In genomic region chr4:20418865-20419451, GRCh38 we compare ENCODE assay signal across 8 cellular contexts.
DNase-seq lines count a peak whose midpoint lies in the region; ATAC-seq and TF ChIP-seq lines count a peak whose summit lies in the region.

No MANE protein-coding gene starts in this region.

- peak overlapping the region in 1 of 2 donors; percentile 70 for H3K27ac Mint-ChIP-seq in activated naive CD4-positive, alpha-beta T cell treated with anti-CD3 and anti-CD28 coated beads, Interleukin-2, amount 50 U/mL, for 72 hours

- peak; percentile 52 for TF ChIP-seq CTCF in AG09309 (IDR thresholded peaks at IDR 0.05; ENCODE audit: control insufficient read depth, insufficient read depth, low read depth, low read length, missing control alignments)
- 0 out of 2 replicates have a peak, but pooled peaks have one; percentile 31 for TF ChIP-seq CTCF in GM12874 (IDR thresholded peaks at IDR 0.05; ENCODE audit: insufficient read depth, low read depth, low read length)
- peak; percentile 56 for TF ChIP-seq CTCF in NB4 (IDR thresholded peaks at IDR 0.05; ENCODE audit: low read depth, low read length)

- no peaks in the 10 kb centered on the region for H3K36me3 Mint-ChIP-seq in activated naive CD4-positive, alpha-beta T cell treated with anti-CD3 and anti-CD28 coated beads, Interleukin-2, amount 50 U/mL, for 72 hours

- H3K4me3 ChIP-seq in AG09309 (ENCODE audit: control insufficient read depth, low read depth, low read length) (no peak overlapping the region), NB4 (ENCODE audit: low read depth, low read length) (peak overlapping the region; percentile 25), skeletal muscle cell (ENCODE audit: low read depth, low read length) (peak overlapping the region; percentile 29)

- DNase-seq in AG09309 (ENCODE audit: low read depth) (peak; percentile 57), NB4 (ENCODE audit: low read depth) (peak; percentile 74), Right ventricle myocardium superior (no peak), skeletal muscle cell (ENCODE audit: low read depth) (no peak), activated gamma-delta T cell treated with Interleukin-2 at 50 U/mL for 16 hours (no peak)
- peak in 1 of 2 donors; percentile 3 for DNase-seq in activated naive CD4-positive, alpha-beta T cell treated with anti-CD3 and anti-CD28 coated beads, Interleukin-2, amount 50 U/mL, for 72 hours (ENCODE audit: low spot score in 2 of 2)

- ATAC-seq in HG02759 (IDR thresholded peaks at IDR 0.05; ENCODE audit: unreplicated experiment) (peak; percentile 94), Right ventricle myocardium superior (ENCODE audit: poor library complexity) (peak; percentile 82)
- peak; percentile 79 to 93 for ATAC-seq in activated naive CD4-positive, alpha-beta T cell treated with anti-CD3 and anti-CD28 coated beads, Interleukin-2, amount 50 U/mL, for 72 hours

- no peak for TF ChIP-seq POLR2A in NB4 (IDR thresholded peaks at IDR 0.05; ENCODE audit: extremely low read depth, insufficient read length)

- intact Hi-C loops in Right ventricle myocardium superior (cut with DNase I), result no loop called here

- no peaks in the 10 kb centered on the region for H3K9me3 Mint-ChIP-seq in activated naive CD4-positive, alpha-beta T cell treated with anti-CD3 and anti-CD28 coated beads, Interleukin-2, amount 50 U/mL, for 72 hours

Comparison
In these comparisons a context has a peak if more than half of its experiments do, and no peak if none do; other contexts are left out.
1. DNase-seq: peak in AG09309 (single experiment) and NB4 (single experiment); none in Right ventricle myocardium superior (single experiment), skeletal muscle cell (single experiment) and activated gamma-delta T cell treated with Interleukin-2 at 50 U/mL for 16 hours (single experiment).
2. Peak in every context shown above with its lines, with median percentiles within 50 percentile points of each other: CTCF ChIP-seq and ATAC-seq.